Comparison of ENCODE assay signal across 19 cellular contexts in genomic region chr11:8248786-8249185, GRCh38. TPM values are rescaled to one million over a fixed set of nuclear protein-coding genes. Genes with fewer than 3 reads are reported as not detected.
A peak's percentile ranks its signal among the peaks of the same experiment; 100 is the strongest.
DNase-seq lines count a peak whose midpoint lies in the region; ATAC-seq and TF ChIP-seq lines count a peak whose summit lies in the region.
"Had no signal": no experiment of that assay in that cellular context is flagged by ENCODE, and none has a peak within 500 bp of the region (broad histone marks: within the 10 kb centered on the region; RNA-seq: fewer than 3 reads in every experiment).

No MANE protein-coding gene starts in this region.

- no peaks in the 10 kb centered on the region for H3K4me1 Mint-ChIP-seq in CD14-positive monocyte
- H3K4me1 Mint-ChIP-seq in stimulated activated effector memory CD8-positive, alpha-beta T cell treated with anti-CD3 and anti-CD28 coated beads, Interleukin-12 subunit alpha, Interleukin-12 subunit beta, amount 100 ng/mL, for 72 hours, result no peaks in the 10 kb centered on the region

- H3K27ac ChIP-seq in WERI-Rb-1 (no peak overlapping the region), lower lobe of right lung (no peak overlapping the region)
- H3K27ac ChIP-seq: BLaER1, GM23248, HL-60, KMS-11 had no signal

- no peak overlapping the region for H3K4me3 Mint-ChIP-seq in CD14-positive monocyte
- no peak overlapping the region for H3K4me3 Mint-ChIP-seq in stimulated activated effector memory CD8-positive, alpha-beta T cell treated with anti-CD3 and anti-CD28 coated beads, Interleukin-12 subunit alpha, Interleukin-12 subunit beta, amount 100 ng/mL, for 72 hours
- H3K4me3 Mint-ChIP-seq: CD4-positive, alpha-beta T cell; IgD-negative memory B cell had no signal

- peaks cover 0 to 6% (median 0%) of the 10 kb centered on the region in 3 donors for H3K27me3 Mint-ChIP-seq in CD14-positive monocyte (ENCODE audit: low read depth in 3 of 3)

- H3K4me3 ChIP-seq in WERI-Rb-1 (ENCODE audit: low read depth, low read length), result no peak overlapping the region
- no peak overlapping the region for H3K4me3 ChIP-seq in lower lobe of right lung
- no peak overlapping the region for H3K4me3 ChIP-seq in mucosa of descending colon
- H3K4me3 ChIP-seq: BLaER1, GM23248 had no signal

- DNase-seq in CD14-positive monocyte (ENCODE audit: low spot score), result peak; percentile 34
- peak; percentile 3 for DNase-seq in WERI-Rb-1
- peak; percentile 20 for DNase-seq in lower lobe of right lung
- no peak for DNase-seq in stimulated activated effector memory CD8-positive, alpha-beta T cell treated with anti-CD3 and anti-CD28 coated beads, Interleukin-12 subunit alpha, Interleukin-12 subunit beta, amount 100 ng/mL, for 72 hours (ENCODE audit: low spot score in 2 of 2)
- DNase-seq in NCI-H524 (lab: John Stamatoyannopoulos, UW), result no peak
- DNase-seq in stimulated activated CD4-positive, alpha-beta T cell treated with anti-CD3 and anti-CD28 coated beads, Interleukin-4, amount 100 ng/mL, for 4 hours, result no peak
- DNase-seq in mucosa of descending colon, result no peak
- DNase-seq: GM23248, H7, MM.1S, NCI-H2029, NCI-H446 treated with DMSO at 0.1 percent for 48 hours, NCI-H69 had no signal

- no peak for TF ChIP-seq CTCF in CD14-positive monocyte (IDR thresholded peaks at IDR 0.05)
- TF ChIP-seq CTCF in WERI-Rb-1 (IDR thresholded peaks at IDR 0.05; ENCODE audit: low read depth, low read length), result no peak
- no peak for TF ChIP-seq CTCF in lower lobe of right lung (IDR thresholded peaks at IDR 0.05)
- no peak for TF ChIP-seq CTCF in mucosa of descending colon (IDR thresholded peaks at IDR 0.05)

- no peaks in the 10 kb centered on the region for H3K27me3 ChIP-seq in WERI-Rb-1 (ENCODE audit: insufficient read depth, low read depth, severe bottlenecking)
- no peaks in the 10 kb centered on the region for H3K27me3 ChIP-seq in lower lobe of right lung (ENCODE audit: low read depth)
- H3K27me3 ChIP-seq: BLaER1 had no signal

- H3K27ac Mint-ChIP-seq in CD14-positive monocyte, result no peak overlapping the region
- H3K27ac Mint-ChIP-seq in stimulated activated effector memory CD8-positive, alpha-beta T cell treated with anti-CD3 and anti-CD28 coated beads, Interleukin-12 subunit alpha, Interleukin-12 subunit beta, amount 100 ng/mL, for 72 hours, result no peak overlapping the region
- H3K27ac Mint-ChIP-seq: CD4-positive, alpha-beta T cell; IgD-negative memory B cell had no signal

- H3K4me1 ChIP-seq in lower lobe of right lung, result no peaks in the 10 kb centered on the region
- H3K4me1 ChIP-seq in mucosa of descending colon (ENCODE audit: low read depth), result no peaks in the 10 kb centered on the region

- H3K36me3 ChIP-seq in WERI-Rb-1 (peaks cover 12% of the 10 kb centered on the region), lower lobe of right lung (no peaks in the 10 kb centered on the region), mucosa of descending colon (ENCODE audit: low read depth) (no peaks in the 10 kb centered on the region)
- H3K36me3 ChIP-seq: BLaER1 had no signal

- H3K9me3 ChIP-seq in WERI-Rb-1 (ENCODE audit: severe bottlenecking) (no peaks in the 10 kb centered on the region), lower lobe of right lung (no peaks in the 10 kb centered on the region), mucosa of descending colon (no peaks in the 10 kb centered on the region)
- H3K9me3 ChIP-seq: BLaER1 had no signal

- ATAC-seq in lower lobe of right lung (no peak), mucosa of descending colon (no peak)
- peak; percentile 3 for ATAC-seq in stimulated activated effector memory CD8-positive, alpha-beta T cell treated with anti-CD3 and anti-CD28 coated beads, Interleukin-12 subunit alpha, Interleukin-12 subunit beta, amount 100 ng/mL, for 72 hours

- H3K36me3 Mint-ChIP-seq in CD14-positive monocyte, result no peaks in the 10 kb centered on the region
- H3K36me3 Mint-ChIP-seq in stimulated activated effector memory CD8-positive, alpha-beta T cell treated with anti-CD3 and anti-CD28 coated beads, Interleukin-12 subunit alpha, Interleukin-12 subunit beta, amount 100 ng/mL, for 72 hours, result no peaks in the 10 kb centered on the region
- H3K36me3 Mint-ChIP-seq: IgD-negative memory B cell had no signal

- no peaks in the 10 kb centered on the region for H3K9me3 Mint-ChIP-seq in CD14-positive monocyte
- no peaks in the 10 kb centered on the region for H3K9me3 Mint-ChIP-seq in stimulated activated effector memory CD8-positive, alpha-beta T cell treated with anti-CD3 and anti-CD28 coated beads, Interleukin-12 subunit alpha, Interleukin-12 subunit beta, amount 100 ng/mL, for 72 hours
- H3K9me3 Mint-ChIP-seq: CD4-positive, alpha-beta T cell; IgD-negative memory B cell had no signal

- intact Hi-C loops in CD14-positive monocyte (cut with micrococcal nuclease) (no loop called here), lower lobe of right lung (cut with DNase I) (no loop called here), mucosa of descending colon (cut with DNase I, micrococcal nuclease) (no loop called here)

RNA-seq across cellular contexts. Expression of gene LMO1, which starts 14.9 kb away (rescaled TPM):
- polyA plus RNA-seq in CD14-positive monocyte, result not detected
- not detected for total RNA-seq in lower lobe of right lung
- total RNA-seq in mucosa of descending colon, result under 1 TPM in 1 of 3 donors, not detected in 2; 0.70 TPM
- total RNA-seq: CD4-positive, alpha-beta T cell; GM23248 had no signal
- polyA plus RNA-seq: AG04450, GM23248, IgD-negative memory B cell had no signal

Comparison
In these comparisons a context has a peak if more than half of its experiments do, and no peak if none do; other contexts are left out.
1. DNase-seq: peak in CD14-positive monocyte (single experiment), WERI-Rb-1 (single experiment) and lower lobe of right lung (single experiment); none in stimulated activated effector memory CD8-positive, alpha-beta T cell treated with anti-CD3 and anti-CD28 coated beads, Interleukin-12 subunit alpha, Interleukin-12 subunit beta, amount 100 ng/mL, for 72 hours (0 of 2), NCI-H524 (0 of 2), stimulated activated CD4-positive, alpha-beta T cell treated with anti-CD3 and anti-CD28 coated beads, Interleukin-4, amount 100 ng/mL, for 4 hours (0 of 2) and mucosa of descending colon (0 of 3).